20 cellular contexts compared by ENCODE assay signal in genomic region chr7:87361320-87361719, GRCh38.
"Had no signal": no experiment of that assay in that cellular context is flagged by ENCODE, and none has a peak within 500 bp of the region (broad histone marks: within the 10 kb centered on the region; RNA-seq: fewer than 3 reads in every experiment).

No MANE protein-coding gene starts in this region.

- H2AFZ ChIP-seq: neural progenitor cell had no signal

- H3K9me3 ChIP-seq: esophagus squamous epithelium, gastroesophageal sphincter, left lung, lower lobe of right lung, pancreas, stomach had no signal

- H3K27ac ChIP-seq: esophagus squamous epithelium, gastroesophageal sphincter, left lung, lower lobe of right lung, neural progenitor cell, pancreas, stomach had no signal

- H3K27me3 ChIP-seq: esophagus squamous epithelium, gastroesophageal sphincter, left lung, neural progenitor cell, pancreas, stomach had no signal

- DNase-seq: dermis blood vessel endothelial cell; esophagus squamous epithelium; foreskin fibroblast; glutamatergic neuron; islet precursor cell; left lung; lower lobe of right lung; mesenchymal stem cell; midbrain; nucleus accumbens; pancreas; right cardiac atrium; small intestine; stimulated activated CD4-positive, alpha-beta T cell treated with anti-CD3 and anti-CD28 coated beads, Interleukin-12 subunit alpha, Interleukin-12 subunit beta, amount 100 ng/mL, for 4 hours; stimulated activated naive CD4-positive, alpha-beta T cell; stomach; substantia nigra; trophoblast cell had no signal

- H3K4me3 ChIP-seq: esophagus squamous epithelium, gastroesophageal sphincter, left lung, lower lobe of right lung, neural progenitor cell, pancreas, stomach had no signal

- H3K4me1 ChIP-seq: gastroesophageal sphincter, left lung, lower lobe of right lung, pancreas, stomach had no signal

- H3K4me2 ChIP-seq: neural progenitor cell had no signal
